14 cellular contexts compared by ENCODE assay signal in the genomic region with DNA sequence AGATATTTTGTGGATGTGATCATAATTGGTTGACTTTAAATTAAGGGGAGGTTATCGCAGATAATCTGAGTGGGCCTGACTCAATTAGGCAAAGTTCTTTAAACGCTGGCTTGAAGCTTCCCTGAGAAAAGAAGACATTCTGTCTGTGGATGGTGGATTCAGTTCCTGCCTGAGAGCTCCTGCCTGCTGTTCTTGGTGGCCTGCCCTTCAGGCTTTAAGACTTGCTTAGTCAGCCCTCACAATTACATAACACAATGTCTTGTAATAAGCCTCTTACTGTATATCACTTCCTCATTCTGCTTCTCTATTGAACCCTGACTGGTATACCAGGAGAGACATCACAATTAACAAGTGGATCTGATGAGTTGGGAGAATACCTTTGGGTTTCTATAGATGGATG. TPM values are rescaled to one million over a fixed set of nuclear protein-coding genes. Genes with fewer than 3 reads are reported as not detected.
A peak's percentile ranks its signal among the peaks of the same experiment; 100 is the strongest.
DNase-seq lines count a peak whose midpoint lies in the region; ATAC-seq and TF ChIP-seq lines count a peak whose summit lies in the region.
"Had no signal": no experiment of that assay in that cellular context is flagged by ENCODE, and none has a peak within 500 bp of the region (broad histone marks: within the 10 kb centered on the region; RNA-seq: fewer than 3 reads in every experiment).

No MANE protein-coding gene starts in this region.

- ATAC-seq in Right ventricle myocardium inferior: peak; percentile 65
- no peak for ATAC-seq in HG03097 (IDR thresholded peaks at IDR 0.05; ENCODE audit: low FRiP score, unreplicated experiment)
- ATAC-seq: A549, WTC11 had no signal

- no peaks in the 10 kb centered on the region for H3K36me3 ChIP-seq in right atrium auricular region
- no peaks in the 10 kb centered on the region for H3K36me3 ChIP-seq in smooth muscle cell (ENCODE audit: low read depth)
- H3K36me3 ChIP-seq: brain microvascular endothelial cell had no signal

- no peak for TF ChIP-seq CTCF in right atrium auricular region (IDR thresholded peaks at IDR 0.05)
- no peak for TF ChIP-seq CTCF in smooth muscle cell (IDR thresholded peaks at IDR 0.05; ENCODE audit: borderline replicate concordance, insufficient read depth, poor library complexity, severe bottlenecking)

- H3K9ac ChIP-seq in smooth muscle cell (ENCODE audit: low read depth): no peak overlapping the region

- H3K4me1 ChIP-seq in right atrium auricular region: no peaks in the 10 kb centered on the region
- H3K4me1 ChIP-seq in smooth muscle cell (ENCODE audit: low read depth): no peaks in the 10 kb centered on the region

- no peak overlapping the region for H3K4me2 ChIP-seq in smooth muscle cell
- H3K4me2 ChIP-seq: A549 had no signal

- intact Hi-C loops in Right ventricle myocardium inferior (cut with DNase I): no loop called here

- DNase-seq in Right ventricle myocardium inferior (ENCODE audit: missing footprints) (no peak), right atrium auricular region (ENCODE audit: low spot score) (no peak), RPMI8226 (peak; percentile 71), germinal center (ENCODE audit: low spot score) (peak; percentile 37), superior temporal gyrus (ENCODE audit: extremely low spot score) (peak; percentile 56), RKO (ENCODE audit: low spot score) (no peak), smooth muscle cell (lab: John Stamatoyannopoulos, UW; ENCODE audit: unreplicated experiment) (no peak)
- DNase-seq: brain microvascular endothelial cell, SHP77 had no signal

- H3K27me3 ChIP-seq in right atrium auricular region (no peaks in the 10 kb centered on the region), smooth muscle cell (ENCODE audit: low read depth) (no peaks in the 10 kb centered on the region)
- H3K27me3 ChIP-seq: brain microvascular endothelial cell had no signal

- H4K20me1 ChIP-seq in smooth muscle cell (ENCODE audit: low read depth): no peaks in the 10 kb centered on the region

- H3K9me3 ChIP-seq in right atrium auricular region: no peaks in the 10 kb centered on the region
- no peaks in the 10 kb centered on the region for H3K9me3 ChIP-seq in smooth muscle cell (replicated peaks; ENCODE audit: low read depth)
- H3K9me3 ChIP-seq: A549 had no signal

- no peak overlapping the region for H3K27ac ChIP-seq in right atrium auricular region
- no peak overlapping the region for H3K27ac ChIP-seq in smooth muscle cell (ENCODE audit: low read depth)
- H3K27ac ChIP-seq: A549, brain microvascular endothelial cell had no signal

- H2AFZ ChIP-seq in smooth muscle cell (ENCODE audit: low read depth): no peak overlapping the region

- 95% methylated on average over 2 of the region's 2 CpGs for WGBS in smooth muscle cell (ENCODE audit: low lambda C conversion rate)

- peaks cover 5% of the 10 kb centered on the region for H3F3A ChIP-seq in smooth muscle cell (ENCODE audit: low read depth)

- H3K4me3 ChIP-seq in right atrium auricular region: no peak overlapping the region
- H3K4me3 ChIP-seq in smooth muscle cell: no peak overlapping the region
- H3K4me3 ChIP-seq: A549 had no signal

- no peaks in the 10 kb centered on the region for H3K79me2 ChIP-seq in smooth muscle cell (ENCODE audit: low read depth)

RNA-seq across cellular contexts. Expression of gene KCNJ6, which starts 50.2 kb away (rescaled TPM):
- total RNA-seq in Right ventricle myocardium inferior: not detected
- not detected for total RNA-seq in right atrium auricular region
- total RNA-seq in smooth muscle cell: 0.27 and 0.40 TPM in 2 replicates
- 0.15 and 0.28 TPM in 2 replicates for polyA plus RNA-seq in smooth muscle cell
- total RNA-seq: omental fat pad had no signal
- polyA plus RNA-seq: keratinocyte had no signal

Comparison
In these comparisons a context has a peak if more than half of its experiments do, and no peak if none do; other contexts are left out.
1. DNase-seq: peak in RPMI8226 (single experiment), germinal center (single experiment) and superior temporal gyrus (single experiment); none in Right ventricle myocardium inferior (single experiment), right atrium auricular region (single experiment), RKO (single experiment) and smooth muscle cell (single experiment).